8 cellular contexts compared by ENCODE assay signal in genomic region chr6:87151786-87152527, GRCh38. TPM values are rescaled to one million over a fixed set of nuclear protein-coding genes. Genes with fewer than 3 reads are reported as not detected.
A peak's percentile ranks its signal among the peaks of the same experiment; 100 is the strongest.
DNase-seq lines count a peak whose midpoint lies in the region; ATAC-seq and TF ChIP-seq lines count a peak whose summit lies in the region.

No MANE protein-coding gene starts in this region.

- DNase-seq in COLO668 (lab: John Stamatoyannopoulos, UW; ENCODE audit: unreplicated experiment) (peak; percentile 75), cardiac muscle cell (ENCODE audit: low read depth in 1 of 2, low spot score in 1 of 2) (peak; percentile 58 to 76), trophoblast cell (peak; percentile 62 to 80), tibial nerve (ENCODE audit: low spot score in 2 of 2) (peak; percentile 43 to 52)
- DNase-seq in activated naive CD8-positive, alpha-beta T cell treated with anti-CD3 and anti-CD28 coated beads for 36 hours: peak; percentile 81

- peak overlapping the region; percentile 4 for H2BK12ac ChIP-seq in trophoblast cell (ENCODE audit: low read length)

- H3K4me2 ChIP-seq in trophoblast cell (ENCODE audit: low read length): peak overlapping the region; percentile 89

- peak in 1 of 2 donors; percentile 42 for TF ChIP-seq POLR2A in tibial nerve (IDR thresholded peaks at IDR 0.05)

- H3K4me3 ChIP-seq in HUES48 (ENCODE audit: low read depth, low read length) (peak overlapping the region; percentile 70), cardiac muscle cell (peak overlapping the region; percentile 18), trophoblast cell (ENCODE audit: low read depth, low read length) (peak overlapping the region; percentile 71), tibial nerve (peak overlapping the region; percentile 44 to 68 (median 61))

- H3K36me3 ChIP-seq in HUES48 (ENCODE audit: control insufficient read depth, insufficient read depth, low read length) (no peaks in the 10 kb centered on the region), cardiac muscle cell (no peaks in the 10 kb centered on the region), trophoblast cell (ENCODE audit: control insufficient read depth in 1 of 2, insufficient read depth in 2 of 2, low read length in 2 of 2) (no peaks in the 10 kb centered on the region), tibial nerve (no peaks in the 10 kb centered on the region)

- peaks cover 22% of the 10 kb centered on the region for H3K79me1 ChIP-seq in trophoblast cell (ENCODE audit: low read length)

- H3K9ac ChIP-seq in HUES48 (ENCODE audit: low read depth, low read length) (peak overlapping the region; percentile 51), trophoblast cell (ENCODE audit: low read length) (peak overlapping the region; percentile 49)

- peak overlapping the region; percentile 83 for H4K8ac ChIP-seq in trophoblast cell (ENCODE audit: low read depth, low read length)

- peak overlapping the region; percentile 6 for H2BK5ac ChIP-seq in trophoblast cell (ENCODE audit: low read depth, low read length, poor library complexity)

- WGBS in trophoblast cell (ENCODE audit: extremely low coverage, insufficient coverage, insufficient read length): no CpG with 5 or more reads among the region's 72 CpGs
- WGBS in tibial nerve, 2 donors: 0 to 1% methylated on average over 32 to 54 of the region's 72 CpGs

- H3K18ac ChIP-seq in trophoblast cell (ENCODE audit: low read length): peak overlapping the region; percentile 36

- H4K12ac ChIP-seq in trophoblast cell (ENCODE audit: low read depth, low read length): peak overlapping the region; percentile 37

- H3K14ac ChIP-seq in trophoblast cell (ENCODE audit: low read length): peak overlapping the region; percentile 88

- peak overlapping the region; percentile 5 for H3K4ac ChIP-seq in trophoblast cell (ENCODE audit: low read depth, low read length)

- TF ChIP-seq EP300 in tibial nerve (IDR thresholded peaks at IDR 0.05): peak in 1 of 2 donors; percentile 65

- H3K9me3 ChIP-seq in HUES48 (ENCODE audit: control insufficient read depth, insufficient read depth, low read length): no peaks in the 10 kb centered on the region
- no peaks in the 10 kb centered on the region for H3K9me3 ChIP-seq in cardiac muscle cell (ENCODE audit: low read depth)
- H3K9me3 ChIP-seq in trophoblast cell (ENCODE audit: insufficient read depth, low read depth, low read length): no peaks in the 10 kb centered on the region
- no peaks in the 10 kb centered on the region for H3K9me3 ChIP-seq in tibial nerve

- peaks cover 11% of the 10 kb centered on the region for H3K79me2 ChIP-seq in trophoblast cell (ENCODE audit: control insufficient read depth, insufficient read depth, low read length, poor library complexity)

- peak overlapping the region; percentile 97 for H3K27ac Mint-ChIP-seq in activated naive CD8-positive, alpha-beta T cell treated with anti-CD3 and anti-CD28 coated beads for 36 hours

- ATAC-seq in GM19463 (IDR thresholded peaks at IDR 0.05; ENCODE audit: unreplicated experiment): peak; percentile 28
- ATAC-seq in SK-N-SH treated with all-trans-retinoic acid at 6 μM for 48 hours: peak; percentile 38

- no peaks in the 10 kb centered on the region for H3K9me3 Mint-ChIP-seq in activated naive CD8-positive, alpha-beta T cell treated with anti-CD3 and anti-CD28 coated beads for 36 hours

- H2AK5ac ChIP-seq in trophoblast cell (ENCODE audit: low read length): no peak overlapping the region

- H3K27me3 Mint-ChIP-seq in activated naive CD8-positive, alpha-beta T cell treated with anti-CD3 and anti-CD28 coated beads for 36 hours: peaks cover 7% of the 10 kb centered on the region

- H3K4me1 ChIP-seq in HUES48 (ENCODE audit: control insufficient read depth, insufficient read depth, low read length) (peaks cover 20% of the 10 kb centered on the region), cardiac muscle cell (ENCODE audit: low read depth) (peaks cover 9% of the 10 kb centered on the region), trophoblast cell (ENCODE audit: control insufficient read depth in 1 of 2, insufficient read depth in 2 of 2, low read length in 2 of 2) (peaks cover 2 to 7% of the 10 kb centered on the region in 2 experiments), tibial nerve (peaks cover 0 to 37% (median 20%) of the 10 kb centered on the region in 4 donors)

- no peak overlapping the region for H3K23ac ChIP-seq in trophoblast cell (ENCODE audit: low read length)

- peak overlapping the region; percentile 87 for H2BK120ac ChIP-seq in trophoblast cell (ENCODE audit: insufficient read depth, low read length, poor library complexity)

- H2AFZ ChIP-seq in trophoblast cell (ENCODE audit: insufficient read depth, low read length, poor library complexity): peak overlapping the region; percentile 68

- H3K27ac ChIP-seq in HUES48 (ENCODE audit: low read depth, low read length): peak overlapping the region; percentile 50
- H3K27ac ChIP-seq in cardiac muscle cell: peak overlapping the region; percentile 68
- no peak overlapping the region for H3K27ac ChIP-seq in trophoblast cell (ENCODE audit: low read depth, low read length)
- peak overlapping the region; percentile 86 to 99 (median 94) for H3K27ac ChIP-seq in tibial nerve

- H3K4me3 Mint-ChIP-seq in activated naive CD8-positive, alpha-beta T cell treated with anti-CD3 and anti-CD28 coated beads for 36 hours: peak overlapping the region; percentile 83

- H4K91ac ChIP-seq in trophoblast cell (ENCODE audit: low read depth, low read length): peak overlapping the region; percentile 53

- H3K36me3 Mint-ChIP-seq in activated naive CD8-positive, alpha-beta T cell treated with anti-CD3 and anti-CD28 coated beads for 36 hours: peaks cover 14% of the 10 kb centered on the region

- H3K27me3 ChIP-seq in HUES48 (ENCODE audit: control insufficient read depth, insufficient read depth, low read length) (peaks cover 15% of the 10 kb centered on the region), cardiac muscle cell (peaks cover 4% of the 10 kb centered on the region), trophoblast cell (ENCODE audit: insufficient read depth, low read length) (no peaks in the 10 kb centered on the region), tibial nerve (no peaks in the 10 kb centered on the region)

- H3K4me1 Mint-ChIP-seq in activated naive CD8-positive, alpha-beta T cell treated with anti-CD3 and anti-CD28 coated beads for 36 hours: peaks cover 24% of the 10 kb centered on the region

- no peak for TF ChIP-seq CTCF in cardiac muscle cell (IDR thresholded peaks at IDR 0.05; ENCODE audit: low read depth, low read length)
- TF ChIP-seq CTCF in tibial nerve (IDR thresholded peaks at IDR 0.05): peak in 1 of 5 experiments; percentile 18

TF ChIP-seq in SK-N-SH treated with all-trans-retinoic acid at 6 μM for 48 hours, 23 proteins besides CTCF, POLR2A, EP300 and RAD21:
- TF ChIP-seq BACH2 (CRISPR knock-in tag; IDR thresholded peaks at IDR 0.05; ENCODE audit: borderline replicate concordance): no peak
- 0 out of 2 replicates have a peak, but pooled peaks have one; percentile 37 for TF ChIP-seq ZFP3 (CRISPR knock-in tag; IDR thresholded peaks at IDR 0.05)
- TF ChIP-seq, protein P1, sequence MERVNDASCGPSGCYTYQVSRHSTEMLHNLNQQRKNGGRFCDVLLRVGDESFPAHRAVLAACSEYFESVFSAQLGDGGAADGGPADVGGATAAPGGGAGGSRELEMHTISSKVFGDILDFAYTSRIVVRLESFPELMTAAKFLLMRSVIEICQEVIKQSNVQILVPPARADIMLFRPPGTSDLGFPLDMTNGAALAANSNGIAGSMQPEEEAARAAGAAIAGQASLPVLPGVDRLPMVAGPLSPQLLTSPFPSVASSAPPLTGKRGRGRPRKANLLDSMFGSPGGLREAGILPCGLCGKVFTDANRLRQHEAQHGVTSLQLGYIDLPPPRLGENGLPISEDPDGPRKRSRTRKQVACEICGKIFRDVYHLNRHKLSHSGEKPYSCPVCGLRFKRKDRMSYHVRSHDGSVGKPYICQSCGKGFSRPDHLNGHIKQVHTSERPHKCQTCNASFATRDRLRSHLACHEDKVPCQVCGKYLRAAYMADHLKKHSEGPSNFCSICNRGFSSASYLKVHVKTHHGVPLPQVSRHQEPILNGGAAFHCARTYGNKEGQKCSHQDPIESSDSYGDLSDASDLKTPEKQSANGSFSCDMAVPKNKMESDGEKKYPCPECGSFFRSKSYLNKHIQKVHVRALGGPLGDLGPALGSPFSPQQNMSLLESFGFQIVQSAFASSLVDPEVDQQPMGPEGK (CRISPR knock-in tag; IDR thresholded peaks at IDR 0.05; ENCODE audit: borderline replicate concordance): peak; percentile 59; the same call in 1 of the 2 replicates

RNA-seq across cellular contexts. Expression of gene ZNF292, which starts 3.4 kb away (rescaled TPM):
- total RNA-seq in activated naive CD8-positive, alpha-beta T cell treated with anti-CD3 and anti-CD28 coated beads for 36 hours: 10 to 100 TPM; 42.6 to 45.9 TPM
- total RNA-seq in cardiac muscle cell (43.3 and 48.7 TPM in 2 replicates), tibial nerve (10 to 100 TPM; 35.5 to 48.3 (median 43.9) TPM)
- 50.4 and 60.1 TPM in 2 replicates for polyA plus RNA-seq in cardiac muscle cell
- polyA plus RNA-seq in trophoblast cell (2013): 39.0 and 40.3 TPM in 2 replicates

RNA-seq across cellular contexts. Expression of gene CGA, which starts 57.1 kb away (rescaled TPM):
- total RNA-seq in activated naive CD8-positive, alpha-beta T cell treated with anti-CD3 and anti-CD28 coated beads for 36 hours: not detected
- total RNA-seq in cardiac muscle cell (0.53 TPM in 1 of 2 replicates, not detected in the other), tibial nerve (not detected)
- polyA plus RNA-seq in cardiac muscle cell: 0.51 and 1.2 TPM in 2 replicates
- 8,427 and 9,365 TPM in 2 replicates for polyA plus RNA-seq in trophoblast cell (2013)

Comparison
In these comparisons a context has a peak if more than half of its experiments do, and no peak if none do; other contexts are left out.
1. H3K4me3 ChIP-seq: peak in every context shown above with its lines; median percentile 71 in trophoblast cell; 70 in HUES48; 61 in tibial nerve; 18 in cardiac muscle cell.